In the genomic region with DNA sequence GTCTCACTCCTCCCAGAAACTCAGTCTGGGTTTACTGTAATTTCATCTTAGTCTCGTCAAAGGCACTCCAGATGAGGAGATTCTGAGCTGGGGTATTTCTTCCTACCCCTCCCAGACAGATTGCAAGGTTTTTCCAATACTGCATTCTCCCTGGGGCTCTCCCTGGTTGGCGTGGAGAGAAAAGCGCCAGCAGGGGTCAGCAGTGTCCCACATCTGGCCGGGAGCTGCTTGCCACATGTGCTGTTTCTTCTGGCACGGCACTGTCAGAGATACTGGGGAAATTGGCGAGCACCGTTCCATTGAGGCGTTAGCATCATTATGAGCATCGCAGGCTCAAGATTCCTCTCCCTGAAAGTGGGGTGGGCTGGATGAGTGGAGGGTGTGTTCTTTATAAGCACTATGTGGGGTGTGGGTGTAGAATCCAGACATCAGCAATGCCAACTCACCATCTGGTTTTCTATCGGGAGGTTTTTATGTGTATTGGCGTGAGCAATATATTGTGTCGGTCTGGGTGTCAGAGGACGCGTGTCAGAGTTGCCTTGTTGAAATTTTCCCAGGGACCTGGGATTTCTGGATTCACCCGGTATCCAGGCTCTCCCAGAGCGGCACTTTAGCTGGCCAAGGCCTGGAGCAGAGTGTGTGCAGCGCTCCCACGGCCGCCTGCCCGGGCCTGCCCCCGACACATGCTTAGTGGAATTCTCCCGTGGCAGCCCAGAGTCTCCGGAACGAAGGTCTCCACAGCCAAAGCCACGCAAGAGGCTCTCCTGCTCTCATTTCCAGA, we compare ENCODE assay signal across 8 cellular contexts. TPM values are rescaled to one million over a fixed set of nuclear protein-coding genes. Genes with fewer than 3 reads are reported as not detected.
A peak's percentile ranks its signal among the peaks of the same experiment; 100 is the strongest.
DNase-seq lines count a peak whose midpoint lies in the region; ATAC-seq and TF ChIP-seq lines count a peak whose summit lies in the region.

No MANE protein-coding gene starts in this region.

- H3K4me3 Mint-ChIP-seq in GM23338: no peak overlapping the region
- no peak overlapping the region for H3K4me3 Mint-ChIP-seq in activated T-cell treated with anti-CD3 and anti-CD28 coated beads, Interleukin-2, amount 50 U/mL, for 24 hours

- no peaks in the 10 kb centered on the region for H4K20me1 ChIP-seq in GM23338 (replicated peaks; ENCODE audit: insufficient read depth)

- no peak overlapping the region for H3K4me2 ChIP-seq in GM23338
- H3K4me2 ChIP-seq in parathyroid adenoma (ENCODE audit: low read length): no peak overlapping the region

- H3K36me3 ChIP-seq in GM23338 (ENCODE audit: insufficient read depth) (no peaks in the 10 kb centered on the region), parathyroid adenoma (ENCODE audit: control insufficient read depth, insufficient read depth, low read length) (no peaks in the 10 kb centered on the region)

- no peak overlapping the region for H3K27ac Mint-ChIP-seq in GM23338
- peak overlapping the region; percentile 8 for H3K27ac Mint-ChIP-seq in activated T-cell treated with anti-CD3 and anti-CD28 coated beads, Interleukin-2, amount 50 U/mL, for 24 hours

- no peaks in the 10 kb centered on the region for H3K36me3 Mint-ChIP-seq in GM23338 (ENCODE audit: low read depth)
- H3K36me3 Mint-ChIP-seq in activated T-cell treated with anti-CD3 and anti-CD28 coated beads, Interleukin-2, amount 50 U/mL, for 24 hours (ENCODE audit: low read depth): peaks cover 33% of the 10 kb centered on the region

- H2AFZ ChIP-seq in GM23338 (no peak overlapping the region), parathyroid adenoma (no peak overlapping the region)

- peaks cover 20% of the 10 kb centered on the region for H3K4me1 Mint-ChIP-seq in GM23338
- H3K4me1 Mint-ChIP-seq in activated T-cell treated with anti-CD3 and anti-CD28 coated beads, Interleukin-2, amount 50 U/mL, for 24 hours (ENCODE audit: low read depth): peaks cover 12% of the 10 kb centered on the region

- ATAC-seq in GM23338 (peak; percentile 98), GM19452 (IDR thresholded peaks at IDR 0.05; ENCODE audit: unreplicated experiment) (no peak), HG02938 (IDR thresholded peaks at IDR 0.05; ENCODE audit: unreplicated experiment) (no peak)

- H3K27me3 ChIP-seq in GM23338 (ENCODE audit: insufficient read depth) (peaks cover under 1% of the 10 kb centered on the region; the same call in 1 of the 2 replicates), parathyroid adenoma (ENCODE audit: control insufficient read depth, insufficient read depth, low read length) (no peaks in the 10 kb centered on the region)

- no peaks in the 10 kb centered on the region for H3K79me2 ChIP-seq in GM23338 (replicated peaks; ENCODE audit: insufficient read depth)
- no peaks in the 10 kb centered on the region for H3K79me2 ChIP-seq in parathyroid adenoma

- no peaks in the 10 kb centered on the region for H3K9me3 Mint-ChIP-seq in GM23338
- no peaks in the 10 kb centered on the region for H3K9me3 Mint-ChIP-seq in activated T-cell treated with anti-CD3 and anti-CD28 coated beads, Interleukin-2, amount 50 U/mL, for 24 hours

- 0 out of 2 replicates have a peak, but pooled peaks cover 3% of the 10 kb centered on the region for H3F3A ChIP-seq in GM23338 (replicated peaks; ENCODE audit: low read depth)

- peak; percentile 94 for DNase-seq in AG10803 (ENCODE audit: low read depth)
- DNase-seq in GM23338 (ENCODE audit: low spot score): peak; percentile 90
- DNase-seq in NCI-H510A treated with DMSO at 0.1 percent for 48 hours (lab: John Stamatoyannopoulos, UW): peak; percentile 82
- DNase-seq in activated T-cell treated with anti-CD3 and anti-CD28 coated beads, Interleukin-2, amount 50 U/mL, for 24 hours: peak; percentile 55
- peak; percentile 53 for DNase-seq in germinal center (ENCODE audit: low spot score)

- no peak overlapping the region for H3K27ac ChIP-seq in GM23338 (ENCODE audit: low read depth)
- H3K27ac ChIP-seq in parathyroid adenoma: no peak overlapping the region

- H3K4me1 ChIP-seq in GM23338 (ENCODE audit: insufficient read depth): peaks cover 10% of the 10 kb centered on the region
- H3K4me1 ChIP-seq in parathyroid adenoma: no peaks in the 10 kb centered on the region

- TF ChIP-seq CTCF in AG10803 (conservative IDR thresholded peaks at IDR 0.05; ENCODE audit: low read length) (peak; percentile 94), GM23338 (conservative IDR thresholded peaks at IDR 0.05; ENCODE audit: low read depth in 2 of 2) (peak; percentile 90 to 97), parathyroid adenoma (IDR thresholded peaks at IDR 0.05) (peak; percentile 64)

- H3K9me2 ChIP-seq in GM23338 (ENCODE audit: insufficient read depth): no peaks in the 10 kb centered on the region

- no peak overlapping the region for H3K4me3 ChIP-seq in AG10803 (ENCODE audit: low read length)
- no peak overlapping the region for H3K4me3 ChIP-seq in GM23338
- no peak overlapping the region for H3K4me3 ChIP-seq in parathyroid adenoma (ENCODE audit: low read depth, low read length)

- no peaks in the 10 kb centered on the region for H3K9me3 ChIP-seq in parathyroid adenoma (ENCODE audit: control insufficient read depth, low read length)

- peaks cover 6% of the 10 kb centered on the region for H3K27me3 Mint-ChIP-seq in GM23338 (ENCODE audit: insufficient read depth, low read depth, poor library complexity)
- peaks cover 13% of the 10 kb centered on the region for H3K27me3 Mint-ChIP-seq in activated T-cell treated with anti-CD3 and anti-CD28 coated beads, Interleukin-2, amount 50 U/mL, for 24 hours

- H3K9ac ChIP-seq in parathyroid adenoma: no peak overlapping the region

TF ChIP-seq in GM23338, 12 proteins besides CTCF, POLR2A, EP300 and RAD21:
- TF ChIP-seq POLR2AphosphoS5 (IDR thresholded peaks at IDR 0.05; ENCODE audit: low read depth): no peak
- TF ChIP-seq ZNF114 (CRISPR knock-in tag; IDR thresholded peaks at IDR 0.05): no peak

RNA-seq across cellular contexts. Expression of a gene that starts 8.0 kb away (rescaled TPM):
- total RNA-seq in GM23338 (2014; rRNA removed; shearing (Covaris generic)): 37.2 and 37.4 TPM in 2 replicates
- 22.6 and 22.7 TPM in 2 replicates for polyA plus RNA-seq in GM23338 (2016; fragmentation: Nextera tagmentation; extraction: Ambion mirVana)

RNA-seq across cellular contexts. Expression of a gene that starts 24.0 kb away (rescaled TPM):
- total RNA-seq in GM23338 (2014; rRNA removed; shearing (Covaris generic)): 24.1 and 29.9 TPM in 2 replicates
- polyA plus RNA-seq in GM23338 (2016; fragmentation: Nextera tagmentation; extraction: Ambion mirVana): 5.8 and 6.2 TPM in 2 replicates
